Comparison of ENCODE assay signal across 27 cellular contexts in genomic region chr17:64177346-64178010, GRCh38. TPM values are rescaled to one million over a fixed set of nuclear protein-coding genes. Genes with fewer than 3 reads are reported as not detected.
A peak's percentile ranks its signal among the peaks of the same experiment; 100 is the strongest.
DNase-seq lines count a peak whose midpoint lies in the region; ATAC-seq and TF ChIP-seq lines count a peak whose summit lies in the region.
"Had no signal": no experiment of that assay in that cellular context is flagged by ENCODE, and none has a peak within 500 bp of the region (broad histone marks: within the 10 kb centered on the region; RNA-seq: fewer than 3 reads in every experiment).

No MANE protein-coding gene starts in this region.

- no peaks in the 10 kb centered on the region for H3K27me3 ChIP-seq in AG04450 (ENCODE audit: control insufficient read depth, insufficient read depth, low read length)
- H3K27me3 ChIP-seq: BLaER1, vagina had no signal

- peak overlapping the region; percentile 73 for H3K27ac ChIP-seq in AG04450 (ENCODE audit: low read depth, low read length)
- H3K27ac ChIP-seq: BLaER1, vagina had no signal

- POLR2A ChIA-PET in AG04450 (lab: Yijun Ruan, JAX), result interaction anchor here (0.9 to 1.9 kb wide), 3 partner anchors 13 to 32 kb away, joined by 3 to 11 read pairs (median 5); no protein-coding TSS in a partner anchor

- no peak for DNase-seq in AG04450 (ENCODE audit: low read depth, low spot score)
- DNase-seq in left kidney (ENCODE audit: low read depth, low spot score), result peak; percentile 52
- DNase-seq in progenitor cell of endocrine pancreas (ENCODE audit: low spot score, unreplicated experiment), result no peak
- DNase-seq in T-helper 2 cell treated with Interferon-gamma antibody and Interleukin-4, amounts not matched to agents 5 μg/mL and 100 μg/mL, for 36 hours (ENCODE audit: low spot score), result no peak
- no peak for DNase-seq in activated naive CD4-positive, alpha-beta T cell treated with anti-CD3 and anti-CD28 coated beads, Interleukin-2, amount 10 ng/mL, durations not matched to agents 7 days and 5 days
- DNase-seq in stimulated activated CD4-positive, alpha-beta T cell treated with anti-CD3 and anti-CD28 coated beads, Interleukin-4, amount 100 ng/mL, for 24 hours, result no peak
- DNase-seq: activated CD4-positive, alpha-beta T cell treated with anti-CD3 and anti-CD28 coated beads for 36 hours; activated naive CD4-positive, alpha-beta T cell treated with anti-CD3 and anti-CD28 coated beads for 36 hours; activated T-cell treated with anti-CD3 and anti-CD28 coated beads, Interleukin-2, amount 50 U/mL, for 72 hours; DND-41; erythroblast; left colon; NCI-H1417; NCI-H2107; NCI-H446 treated with DMSO at 0.1 percent for 48 hours; SIG-M5; stimulated activated CD4-positive, alpha-beta T cell treated with anti-CD3 and anti-CD28 coated beads, Interleukin-2, amount 100 ng/mL, for 24 hours; substantia nigra had no signal

- no peak for TF ChIP-seq CTCF in AG04450 (IDR thresholded peaks at IDR 0.05; ENCODE audit: low read depth, low read length)
- TF ChIP-seq CTCF in progenitor cell of endocrine pancreas (IDR thresholded peaks at IDR 0.05; ENCODE audit: unreplicated experiment), result no peak

- H3K4me3 Mint-ChIP-seq in progenitor cell of endocrine pancreas (ENCODE audit: low read depth), result peak overlapping the region; percentile 20
- no peak overlapping the region for H3K4me3 Mint-ChIP-seq in T-helper 2 cell treated with Interferon-gamma antibody and Interleukin-4, amounts not matched to agents 5 μg/mL and 100 μg/mL, for 36 hours
- H3K4me3 Mint-ChIP-seq in activated naive CD4-positive, alpha-beta T cell treated with anti-CD3 and anti-CD28 coated beads, Interleukin-2, amount 10 ng/mL, durations not matched to agents 7 days and 5 days, result no peak overlapping the region
- H3K4me3 Mint-ChIP-seq: activated CD4-positive, alpha-beta T cell treated with anti-CD3 and anti-CD28 coated beads for 36 hours; activated naive CD4-positive, alpha-beta T cell treated with anti-CD3 and anti-CD28 coated beads for 36 hours; activated T-cell treated with anti-CD3 and anti-CD28 coated beads, Interleukin-2, amount 50 U/mL, for 72 hours; central memory CD8-positive, alpha-beta T cell; IgD-negative memory B cell had no signal

- no peaks in the 10 kb centered on the region for H3K9me3 Mint-ChIP-seq in progenitor cell of endocrine pancreas (ENCODE audit: low read depth)
- H3K9me3 Mint-ChIP-seq in T-helper 2 cell treated with Interferon-gamma antibody and Interleukin-4, amounts not matched to agents 5 μg/mL and 100 μg/mL, for 36 hours, result peaks cover 3% of the 10 kb centered on the region
- peaks cover 5% of the 10 kb centered on the region for H3K9me3 Mint-ChIP-seq in activated naive CD4-positive, alpha-beta T cell treated with anti-CD3 and anti-CD28 coated beads, Interleukin-2, amount 10 ng/mL, durations not matched to agents 7 days and 5 days
- H3K9me3 Mint-ChIP-seq: activated naive CD4-positive, alpha-beta T cell treated with anti-CD3 and anti-CD28 coated beads for 36 hours; central memory CD8-positive, alpha-beta T cell had no signal

- CTCF ChIA-PET in AG04450 (lab: Charles Lee), result interaction anchor here (2.3 kb wide), 1 partner anchor 104 kb away, joined by 5 read pairs; no protein-coding TSS in a partner anchor
- CTCF ChIA-PET in activated naive CD4-positive, alpha-beta T cell treated with anti-CD3 and anti-CD28 coated beads, Interleukin-2, amount 10 ng/mL, durations not matched to agents 7 days and 5 days (lab: Charles Lee), result no interaction called here

- peaks cover 14% of the 10 kb centered on the region for H3K36me3 Mint-ChIP-seq in progenitor cell of endocrine pancreas (ENCODE audit: insufficient read depth)
- peaks cover 25% of the 10 kb centered on the region for H3K36me3 Mint-ChIP-seq in T-helper 2 cell treated with Interferon-gamma antibody and Interleukin-4, amounts not matched to agents 5 μg/mL and 100 μg/mL, for 36 hours (ENCODE audit: low read depth)
- peaks cover 10% of the 10 kb centered on the region for H3K36me3 Mint-ChIP-seq in activated naive CD4-positive, alpha-beta T cell treated with anti-CD3 and anti-CD28 coated beads, Interleukin-2, amount 10 ng/mL, durations not matched to agents 7 days and 5 days

- H3K4me1 Mint-ChIP-seq in progenitor cell of endocrine pancreas (ENCODE audit: low read depth), result peaks cover 20% of the 10 kb centered on the region
- peaks cover 2% of the 10 kb centered on the region for H3K4me1 Mint-ChIP-seq in T-helper 2 cell treated with Interferon-gamma antibody and Interleukin-4, amounts not matched to agents 5 μg/mL and 100 μg/mL, for 36 hours (ENCODE audit: low read depth)
- H3K4me1 Mint-ChIP-seq in activated naive CD4-positive, alpha-beta T cell treated with anti-CD3 and anti-CD28 coated beads, Interleukin-2, amount 10 ng/mL, durations not matched to agents 7 days and 5 days, result no peaks in the 10 kb centered on the region
- H3K4me1 Mint-ChIP-seq: activated CD4-positive, alpha-beta T cell treated with anti-CD3 and anti-CD28 coated beads for 36 hours; central memory CD8-positive, alpha-beta T cell; IgD-negative memory B cell had no signal

- H3K9me3 ChIP-seq in AG04450 (ENCODE audit: control insufficient read depth, insufficient read depth, low read length), result no peaks in the 10 kb centered on the region
- H3K9me3 ChIP-seq: BLaER1, Caco-2, vagina had no signal

- H3K27me3 Mint-ChIP-seq in progenitor cell of endocrine pancreas, result no peaks in the 10 kb centered on the region
- no peaks in the 10 kb centered on the region for H3K27me3 Mint-ChIP-seq in T-helper 2 cell treated with Interferon-gamma antibody and Interleukin-4, amounts not matched to agents 5 μg/mL and 100 μg/mL, for 36 hours (ENCODE audit: low read depth)
- H3K27me3 Mint-ChIP-seq in activated naive CD4-positive, alpha-beta T cell treated with anti-CD3 and anti-CD28 coated beads, Interleukin-2, amount 10 ng/mL, durations not matched to agents 7 days and 5 days, result no peaks in the 10 kb centered on the region
- H3K27me3 Mint-ChIP-seq: activated CD4-positive, alpha-beta T cell treated with anti-CD3 and anti-CD28 coated beads for 36 hours; central memory CD8-positive, alpha-beta T cell; IgD-negative memory B cell had no signal

- ATAC-seq in SK-N-SH treated with all-trans-retinoic acid at 6 μM for 48 hours (peak; percentile 51; the same call in 1 of the 3 replicates), GM21447 (IDR thresholded peaks at IDR 0.05; ENCODE audit: unreplicated experiment) (no peak)
- ATAC-seq: activated CD4-positive, alpha-beta T cell treated with anti-CD3 and anti-CD28 coated beads for 36 hours; activated T-cell treated with anti-CD3 and anti-CD28 coated beads, Interleukin-2, amount 50 U/mL, for 72 hours; GM12878; left colon had no signal

- H3K4me3 ChIP-seq in AG04450 (ENCODE audit: low read depth, low read length), result no peak overlapping the region
- H3K4me3 ChIP-seq: BLaER1, GM12878, skin epidermis, vagina had no signal

- peak overlapping the region; percentile 86 for H3K27ac Mint-ChIP-seq in progenitor cell of endocrine pancreas
- H3K27ac Mint-ChIP-seq in T-helper 2 cell treated with Interferon-gamma antibody and Interleukin-4, amounts not matched to agents 5 μg/mL and 100 μg/mL, for 36 hours, result no peak overlapping the region
- no peak overlapping the region for H3K27ac Mint-ChIP-seq in activated naive CD4-positive, alpha-beta T cell treated with anti-CD3 and anti-CD28 coated beads, Interleukin-2, amount 10 ng/mL, durations not matched to agents 7 days and 5 days
- H3K27ac Mint-ChIP-seq: activated CD4-positive, alpha-beta T cell treated with anti-CD3 and anti-CD28 coated beads for 36 hours; activated naive CD4-positive, alpha-beta T cell treated with anti-CD3 and anti-CD28 coated beads for 36 hours; activated T-cell treated with anti-CD3 and anti-CD28 coated beads, Interleukin-2, amount 50 U/mL, for 72 hours; IgD-negative memory B cell had no signal

TF ChIP-seq in SK-N-SH treated with all-trans-retinoic acid at 6 μM for 48 hours, 23 proteins besides CTCF, POLR2A, EP300 and RAD21 (continues in another document):
- no peak for TF ChIP-seq ARNTL (CRISPR knock-in tag; IDR thresholded peaks at IDR 0.05; ENCODE audit: borderline replicate concordance, low read depth)
- no peak for TF ChIP-seq ZFP30 (CRISPR knock-in tag; IDR thresholded peaks at IDR 0.05)
- TF ChIP-seq OSR1 (CRISPR knock-in tag; IDR thresholded peaks at IDR 0.05), result no peak
- TF ChIP-seq ZNF70 (CRISPR knock-in tag; IDR thresholded peaks at IDR 0.05), result no peak
- no peak for TF ChIP-seq SNAI2 (CRISPR knock-in tag; IDR thresholded peaks at IDR 0.05)
- TF ChIP-seq, protein P1, sequence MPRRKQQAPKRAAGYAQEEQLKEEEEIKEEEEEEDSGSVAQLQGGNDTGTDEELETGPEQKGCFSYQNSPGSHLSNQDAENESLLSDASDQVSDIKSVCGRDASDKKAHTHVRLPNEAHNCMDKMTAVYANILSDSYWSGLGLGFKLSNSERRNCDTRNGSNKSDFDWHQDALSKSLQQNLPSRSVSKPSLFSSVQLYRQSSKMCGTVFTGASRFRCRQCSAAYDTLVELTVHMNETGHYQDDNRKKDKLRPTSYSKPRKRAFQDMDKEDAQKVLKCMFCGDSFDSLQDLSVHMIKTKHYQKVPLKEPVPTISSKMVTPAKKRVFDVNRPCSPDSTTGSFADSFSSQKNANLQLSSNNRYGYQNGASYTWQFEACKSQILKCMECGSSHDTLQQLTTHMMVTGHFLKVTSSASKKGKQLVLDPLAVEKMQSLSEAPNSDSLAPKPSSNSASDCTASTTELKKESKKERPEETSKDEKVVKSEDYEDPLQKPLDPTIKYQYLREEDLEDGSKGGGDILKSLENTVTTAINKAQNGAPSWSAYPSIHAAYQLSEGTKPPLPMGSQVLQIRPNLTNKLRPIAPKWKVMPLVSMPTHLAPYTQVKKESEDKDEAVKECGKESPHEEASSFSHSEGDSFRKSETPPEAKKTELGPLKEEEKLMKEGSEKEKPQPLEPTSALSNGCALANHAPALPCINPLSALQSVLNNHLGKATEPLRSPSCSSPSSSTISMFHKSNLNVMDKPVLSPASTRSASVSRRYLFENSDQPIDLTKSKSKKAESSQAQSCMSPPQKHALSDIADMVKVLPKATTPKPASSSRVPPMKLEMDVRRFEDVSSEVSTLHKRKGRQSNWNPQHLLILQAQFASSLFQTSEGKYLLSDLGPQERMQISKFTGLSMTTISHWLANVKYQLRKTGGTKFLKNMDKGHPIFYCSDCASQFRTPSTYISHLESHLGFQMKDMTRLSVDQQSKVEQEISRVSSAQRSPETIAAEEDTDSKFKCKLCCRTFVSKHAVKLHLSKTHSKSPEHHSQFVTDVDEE (CRISPR knock-in tag; IDR thresholded peaks at IDR 0.05), result peak; percentile 44; the same call in 1 of the 2 replicates
- TF ChIP-seq ISL1 (CRISPR knock-in tag; IDR thresholded peaks at IDR 0.05), result peak; percentile 30
- TF ChIP-seq ZNF8 (CRISPR knock-in tag; IDR thresholded peaks at IDR 0.05), result no peak

RNA-seq across cellular contexts. Expression of gene ERN1, which starts 47.5 kb away (rescaled TPM):
- polyA plus RNA-seq in AG04450 (2011; rRNA removed), result 4.5 and 4.7 TPM in 2 replicates
- polyA minus RNA-seq in AG04450 (2011; rRNA and poly(A)+ RNA removed), result 7.9 and 10.2 TPM in 2 replicates
- 39.4 and 43.1 TPM in 2 replicates for total RNA-seq in progenitor cell of endocrine pancreas
